In genomic region chr2:130376433-130377293, GRCh38 we compare ENCODE assay signal across 8 cellular contexts. TPM values are rescaled to one million over a fixed set of nuclear protein-coding genes. Genes with fewer than 3 reads are reported as not detected.
A peak's percentile ranks its signal among the peaks of the same experiment; 100 is the strongest.
DNase-seq lines count a peak whose midpoint lies in the region; ATAC-seq and TF ChIP-seq lines count a peak whose summit lies in the region.

No MANE protein-coding gene starts in this region.

- ATAC-seq in GM21528 (IDR thresholded peaks at IDR 0.05; ENCODE audit: low FRiP score, unreplicated experiment) (peak; percentile 60), HG03565 (IDR thresholded peaks at IDR 0.05; ENCODE audit: unreplicated experiment) (peak; percentile 42), lower lobe of right lung (no peak)

- DNase-seq in GM13977 (ENCODE audit: low spot score) (peak; percentile 59), fibroblast of pulmonary artery (ENCODE audit: low read depth) (no peak), NCI-H1048 (lab: John Stamatoyannopoulos, UW) (no peak), lower lobe of right lung (no peak), GOT3 (lab: John Stamatoyannopoulos, UW) (no peak)
- no peak for DNase-seq in activated T-cell treated with anti-CD3 and anti-CD28 coated beads, Interleukin-2, amount 50 U/mL, for 48 hours

- no peaks in the 10 kb centered on the region for H3K9me3 ChIP-seq in lower lobe of right lung

- TF ChIP-seq CTCF in GM13977 (IDR thresholded peaks at IDR 0.05; ENCODE audit: extremely low read depth, insufficient read depth, missing control alignments) (peak; percentile 12), fibroblast of pulmonary artery (IDR thresholded peaks at IDR 0.05; ENCODE audit: low read length, missing control alignments) (peak; percentile 17), lower lobe of right lung (IDR thresholded peaks at IDR 0.05) (no peak)

- H3K4me3 ChIP-seq in fibroblast of pulmonary artery (replicated peaks; ENCODE audit: low read depth, low read length) (no peak overlapping the region), lower lobe of right lung (no peak overlapping the region)

- H3K36me3 ChIP-seq in lower lobe of right lung, result peaks cover 12% of the 10 kb centered on the region

- in situ Hi-C loops in GM13977 (cut with MboI; ENCODE audit: low pct_unique_long_range_greater_than_20kb, low sequenced_read_pairs, unreplicated experiment), result loop anchor here (25.0 kb wide), 1 partner anchor 89 kb away; no protein-coding TSS in a partner anchor

- H3K4me1 ChIP-seq in lower lobe of right lung, result peaks cover 39% of the 10 kb centered on the region

- H3K27ac ChIP-seq in lower lobe of right lung, result no peak overlapping the region

- intact Hi-C loops in lower lobe of right lung (cut with DNase I), result no loop called here

- no peaks in the 10 kb centered on the region for H3K27me3 ChIP-seq in lower lobe of right lung (ENCODE audit: low read depth)

RNA-seq across cellular contexts. Expression of gene PTPN18, which starts 20.8 kb away (rescaled TPM):
- 74.1 TPM for total RNA-seq in lower lobe of right lung

RNA-seq across cellular contexts. Expression of gene IMP4, which starts 34.0 kb away (rescaled TPM):
- total RNA-seq in lower lobe of right lung, result 55.9 TPM

Comparison
In these comparisons a context has a peak if more than half of its experiments do, and no peak if none do; other contexts are left out.
1. ATAC-seq: peak in GM21528 (single experiment) and HG03565 (single experiment); none in lower lobe of right lung (0 of 2).